In genomic region chr22:37626144-37626543, GRCh38 we compare ENCODE assay signal across 6 cellular contexts. TPM values are rescaled to one million over a fixed set of nuclear protein-coding genes. Genes with fewer than 3 reads are reported as not detected.
DNase-seq lines count a peak whose midpoint lies in the region; ATAC-seq and TF ChIP-seq lines count a peak whose summit lies in the region.

No MANE protein-coding gene starts in this region.

- H3K27me3 Mint-ChIP-seq in naive B cell (no peaks in the 10 kb centered on the region), glutamatergic neuron (ENCODE audit: unreplicated experiment) (peaks cover 2% of the 10 kb centered on the region)

- H3K4me3 Mint-ChIP-seq in naive B cell (peak overlapping the region in 4 of 8 donors; percentile 3 to 68 (median 31)), glutamatergic neuron (ENCODE audit: unreplicated experiment) (no peak overlapping the region)

- H3K36me3 Mint-ChIP-seq in naive B cell, result no peaks in the 10 kb centered on the region
- no peaks in the 10 kb centered on the region for H3K36me3 Mint-ChIP-seq in glutamatergic neuron (ENCODE audit: unreplicated experiment)

- ATAC-seq in naive B cell (ENCODE audit: low read depth in 2 of 2), result no peak
- ATAC-seq in HG02588 (IDR thresholded peaks at IDR 0.05; ENCODE audit: unreplicated experiment), result no peak
- ATAC-seq in HG03460 (IDR thresholded peaks at IDR 0.05; ENCODE audit: unreplicated experiment), result no peak

- H3K9me3 Mint-ChIP-seq in naive B cell (no peaks in the 10 kb centered on the region), glutamatergic neuron (ENCODE audit: unreplicated experiment) (peaks cover 2% of the 10 kb centered on the region)

- DNase-seq in COR-L47 (lab: John Stamatoyannopoulos, UW) (peak; percentile 10), cardiac fibroblast (ENCODE audit: low read depth in 2 of 2) (peak; percentile 54 to 79), naive B cell (no peak), glutamatergic neuron (no peak)

- no peak overlapping the region for H3K4me3 ChIP-seq in cardiac fibroblast (replicated peaks in 1 of 2; ENCODE audit: low read depth in 2 of 2, low read length in 2 of 2)

- H3K4me1 Mint-ChIP-seq in naive B cell (peaks cover 29 to 55% (median 46%) of the 10 kb centered on the region in 3 donors), glutamatergic neuron (ENCODE audit: low read depth, unreplicated experiment) (peaks cover 7% of the 10 kb centered on the region)

- H3K27ac Mint-ChIP-seq in naive B cell (peak overlapping the region in 4 of 6 donors; percentile 30 to 82 (median 52)), glutamatergic neuron (ENCODE audit: unreplicated experiment) (no peak overlapping the region)

- TF ChIP-seq CTCF in cardiac fibroblast (IDR thresholded peaks at IDR 0.05; ENCODE audit: low read depth, low read length), result no peak
- TF ChIP-seq CTCF in glutamatergic neuron (IDR thresholded peaks at IDR 0.05; ENCODE audit: partially characterized antibody, unreplicated experiment), result no peak

RNA-seq across cellular contexts. Expression of gene SH3BP1, which starts 13.3 kb away (rescaled TPM):
- polyA plus RNA-seq in naive B cell (ENCODE audit: low read depth in 6 of 6), result 1 to 10 TPM; 2.7 to 8.0 (median 3.2) TPM
- total RNA-seq in glutamatergic neuron (ENCODE audit: unreplicated experiment), result 12.7 TPM

RNA-seq across cellular contexts. Expression of gene GGA1, which starts 17.5 kb away (rescaled TPM):
- polyA plus RNA-seq in naive B cell (ENCODE audit: low read depth in 6 of 6), result 10 to 100 TPM; 15.5 to 28.9 (median 24.2) TPM
- 104 TPM for total RNA-seq in glutamatergic neuron (ENCODE audit: unreplicated experiment)

RNA-seq across cellular contexts. Expression of gene PDXP, which starts 32.4 kb away (rescaled TPM):
- 10 to 100 TPM in 1 of 6 donors, 1 to 10 TPM in 5; 4.0 to 14.3 (median 7.6) TPM for polyA plus RNA-seq in naive B cell (ENCODE audit: low read depth in 6 of 6)
- 88.1 TPM for total RNA-seq in glutamatergic neuron (ENCODE audit: unreplicated experiment)

RNA-seq across cellular contexts. Expression of gene LGALS2, which starts 46.3 kb away (rescaled TPM):
- 1 to 10 TPM in 1 of 6 donors, under 1 TPM in 3, not detected in 2; 0.60 to 2.6 (median 0.66) TPM for polyA plus RNA-seq in naive B cell (ENCODE audit: low read depth in 6 of 6)
- total RNA-seq in glutamatergic neuron (ENCODE audit: unreplicated experiment), result not detected

RNA-seq across cellular contexts. Expression of gene LGALS1, which starts 49.3 kb away (rescaled TPM):
- 10 to 100 TPM in 4 of 6 donors, 1 to 10 TPM in 2; 4.1 to 35.3 (median 12.8) TPM for polyA plus RNA-seq in naive B cell (ENCODE audit: low read depth in 6 of 6)
- total RNA-seq in glutamatergic neuron (ENCODE audit: unreplicated experiment), result 50.7 TPM

Comparison
In these comparisons a context has a peak if more than half of its experiments do, and no peak if none do; other contexts are left out.
1. DNase-seq: peak in COR-L47 (single experiment) and cardiac fibroblast (2 of 2); none in naive B cell (single experiment) and glutamatergic neuron (single experiment).